In the genomic region with DNA sequence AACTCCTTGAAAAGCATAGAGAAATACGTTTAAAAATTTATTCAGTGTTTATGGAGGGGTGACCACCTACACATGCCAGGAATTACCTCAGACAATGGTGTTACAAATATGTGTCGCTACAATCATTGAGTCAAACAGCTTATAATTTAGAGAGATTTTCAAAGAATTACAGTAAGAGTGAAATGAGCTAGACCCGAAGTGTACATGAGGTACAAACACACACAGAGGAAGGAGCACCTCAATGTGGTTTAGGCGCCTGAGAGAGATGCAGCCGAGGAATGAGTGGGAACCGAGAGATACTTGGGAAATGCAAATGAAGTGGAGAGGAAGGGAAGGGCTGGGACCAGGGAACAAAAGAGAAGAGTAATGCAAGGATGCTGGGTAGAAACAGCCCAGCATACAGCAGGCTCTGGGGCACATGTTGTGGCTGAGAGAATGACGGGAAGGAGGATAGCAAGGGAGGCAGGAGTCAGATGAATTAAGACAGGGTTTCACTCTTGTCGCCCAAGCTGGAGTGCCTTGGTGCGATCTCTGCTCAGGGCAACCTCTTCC, we compare ENCODE assay signal across 25 cellular contexts. TPM values are rescaled to one million over a fixed set of nuclear protein-coding genes. Genes with fewer than 3 reads are reported as not detected.
DNase-seq lines count a peak whose midpoint lies in the region; ATAC-seq and TF ChIP-seq lines count a peak whose summit lies in the region.
"Had no signal": no experiment of that assay in that cellular context is flagged by ENCODE, and none has a peak within 500 bp of the region (broad histone marks: within the 10 kb centered on the region; RNA-seq: fewer than 3 reads in every experiment).

No MANE protein-coding gene starts in this region.

- H3K36me3 ChIP-seq in Panc1 (ENCODE audit: control insufficient read depth, insufficient read depth, low read length) (peaks cover 21% of the 10 kb centered on the region; the same call in 1 of the 2 replicates), mesenchymal stem cell (ENCODE audit: control insufficient read depth in 1 of 2, insufficient read depth in 2 of 2, low read depth in 1 of 2, low read length in 2 of 2) (peaks cover 21 to 45% of the 10 kb centered on the region in 2 experiments)

- peak overlapping the region in 1 of 2 experiments; percentile 31 for H2BK12ac ChIP-seq in mesenchymal stem cell (ENCODE audit: low read length in 2 of 2)

- no peak overlapping the region for H3K4me3 ChIP-seq in Panc1 (ENCODE audit: low read depth in 2 of 2, low read length in 2 of 2)
- no peak overlapping the region for H3K4me3 ChIP-seq in mesenchymal stem cell (ENCODE audit: insufficient read depth in 1 of 2, low read depth in 1 of 2, low read length in 2 of 2)
- H3K4me3 ChIP-seq: mucosa of descending colon, pancreas, smooth muscle cell had no signal

- no peak overlapping the region for H2AFZ ChIP-seq in mesenchymal stem cell (ENCODE audit: low read depth, low read length)

- in situ Hi-C loops in Panc1 (cut with HindIII; ENCODE audit: low pct_unique_long_range_greater_than_20kb, low sequenced_read_pairs), result no loop called here

- peak overlapping the region; percentile 86 for H3K27ac ChIP-seq in Panc1 (ENCODE audit: low read length)
- H3K27ac ChIP-seq in mesenchymal stem cell (ENCODE audit: low read length, poor library complexity, severe bottlenecking), result no peak overlapping the region
- H3K27ac ChIP-seq: pancreas had no signal

- no peak overlapping the region for H3K4ac ChIP-seq in mesenchymal stem cell (ENCODE audit: low read depth in 1 of 2, low read length in 2 of 2)

- no peak overlapping the region for H3K4me3 Mint-ChIP-seq in activated naive CD8-positive, alpha-beta T cell treated with anti-CD3 and anti-CD28 coated beads, Interleukin-2, amount 10 ng/mL, durations not matched to agents 7 days and 5 days
- no peak overlapping the region for H3K4me3 Mint-ChIP-seq in activated naive CD8-positive, alpha-beta T cell treated with anti-CD3 and anti-CD28 coated beads for 36 hours
- H3K4me3 Mint-ChIP-seq in activated T-helper 17 cell treated with anti-CD3 and anti-CD28 coated beads, Interleukin-2, amount 50 U/mL, for 72 hours, result peak overlapping the region; percentile 6
- H3K4me3 Mint-ChIP-seq: activated CD4-positive, alpha-beta T cell treated with anti-CD3 and anti-CD28 coated beads, Interleukin-2, amount 10 ng/mL, durations not matched to agents 7 days and 5 days had no signal

- H2BK120ac ChIP-seq in mesenchymal stem cell (ENCODE audit: low read depth, low read length), result no peak overlapping the region

- H3K27me3 ChIP-seq in Panc1 (ENCODE audit: control insufficient read depth, insufficient read depth, low read length) (no peaks in the 10 kb centered on the region), mesenchymal stem cell (ENCODE audit: control insufficient read depth in 1 of 2, insufficient read depth in 1 of 2, low read length in 2 of 2) (no peaks in the 10 kb centered on the region)
- H3K27me3 ChIP-seq: BE2C, pancreas had no signal

- no TSS peak for BruUV-seq in Panc1 (replicated peaks; lab: Mats Ljungman, UMichigan)

- H2BK5ac ChIP-seq in mesenchymal stem cell (ENCODE audit: low read depth, low read length, poor library complexity, severe bottlenecking), result no peak overlapping the region

- no peak overlapping the region for H4K91ac ChIP-seq in mesenchymal stem cell (ENCODE audit: low read length)

- peak overlapping the region; percentile 35 for H3K27ac Mint-ChIP-seq in activated naive CD8-positive, alpha-beta T cell treated with anti-CD3 and anti-CD28 coated beads, Interleukin-2, amount 10 ng/mL, durations not matched to agents 7 days and 5 days
- no peak overlapping the region for H3K27ac Mint-ChIP-seq in activated naive CD8-positive, alpha-beta T cell treated with anti-CD3 and anti-CD28 coated beads for 36 hours
- peak overlapping the region; percentile 50 for H3K27ac Mint-ChIP-seq in activated T-helper 17 cell treated with anti-CD3 and anti-CD28 coated beads, Interleukin-2, amount 50 U/mL, for 72 hours
- H3K27ac Mint-ChIP-seq: activated CD4-positive, alpha-beta T cell treated with anti-CD3 and anti-CD28 coated beads, Interleukin-2, amount 10 ng/mL, durations not matched to agents 7 days and 5 days had no signal

- H2AK5ac ChIP-seq in mesenchymal stem cell (ENCODE audit: low read length, severe bottlenecking), result peak overlapping the region; percentile 21

- no peak for TF ChIP-seq CTCF in Panc1 (IDR thresholded peaks at IDR 0.05)

- no peak overlapping the region for H3K23ac ChIP-seq in mesenchymal stem cell (ENCODE audit: low read length in 2 of 2)

- no peak overlapping the region for H3K4me2 ChIP-seq in mesenchymal stem cell (ENCODE audit: low read length, poor library complexity, severe bottlenecking)
- H3K4me2 ChIP-seq: SK-N-SH, smooth muscle cell had no signal

- WGBS in mesenchymal stem cell, result 88% methylated on average over 9 of the region's 9 CpGs

- H3K9me3 ChIP-seq in Panc1 (ENCODE audit: control insufficient read depth, insufficient read depth, low read depth, low read length) (no peaks in the 10 kb centered on the region), mesenchymal stem cell (ENCODE audit: control insufficient read depth, low read length) (no peaks in the 10 kb centered on the region)
- H3K9me3 ChIP-seq: BE2C, mucosa of descending colon, pancreas, SK-N-SH had no signal

- H3K4me1 Mint-ChIP-seq in activated naive CD8-positive, alpha-beta T cell treated with anti-CD3 and anti-CD28 coated beads, Interleukin-2, amount 10 ng/mL, durations not matched to agents 7 days and 5 days, result peaks cover 5% of the 10 kb centered on the region
- H3K4me1 Mint-ChIP-seq in activated naive CD8-positive, alpha-beta T cell treated with anti-CD3 and anti-CD28 coated beads for 36 hours, result peaks cover 14% of the 10 kb centered on the region
- H3K4me1 Mint-ChIP-seq in activated T-helper 17 cell treated with anti-CD3 and anti-CD28 coated beads, Interleukin-2, amount 50 U/mL, for 72 hours, result peaks cover 33% of the 10 kb centered on the region

- H3K14ac ChIP-seq in mesenchymal stem cell (ENCODE audit: low read length in 2 of 2), result no peak overlapping the region

- peaks cover 11% of the 10 kb centered on the region for H3K9me3 Mint-ChIP-seq in activated naive CD8-positive, alpha-beta T cell treated with anti-CD3 and anti-CD28 coated beads, Interleukin-2, amount 10 ng/mL, durations not matched to agents 7 days and 5 days
- H3K9me3 Mint-ChIP-seq in activated naive CD8-positive, alpha-beta T cell treated with anti-CD3 and anti-CD28 coated beads for 36 hours, result peaks cover 12% of the 10 kb centered on the region
- peaks cover 6% of the 10 kb centered on the region for H3K9me3 Mint-ChIP-seq in activated T-helper 17 cell treated with anti-CD3 and anti-CD28 coated beads, Interleukin-2, amount 50 U/mL, for 72 hours

- no peak for ATAC-seq in activated naive CD8-positive, alpha-beta T cell treated with anti-CD3 and anti-CD28 coated beads, Interleukin-2, amount 10 ng/mL, durations not matched to agents 7 days and 5 days (ENCODE audit: low read depth)
- no peak for ATAC-seq in Panc1
- peak; percentile 81 for ATAC-seq in activated T-helper 17 cell treated with anti-CD3 and anti-CD28 coated beads, Interleukin-2, amount 50 U/mL, for 72 hours (replicated peaks)
- ATAC-seq: mucosa of descending colon, pancreas had no signal

- no peak overlapping the region for H3K18ac ChIP-seq in mesenchymal stem cell (ENCODE audit: low read depth in 1 of 2, low read length in 2 of 2)

- H3K9ac ChIP-seq in mesenchymal stem cell (ENCODE audit: low read length), result no peak overlapping the region
- H3K9ac ChIP-seq: SK-N-SH had no signal

- intact Hi-C loops in Panc1 (cut with micrococcal nuclease; ENCODE audit: unreplicated experiment), result no loop called here

- CTCF ChIA-PET in Panc1 (lab: Charles Lee), result no interaction called here

- peaks cover 52% of the 10 kb centered on the region for H3K4me1 ChIP-seq in Panc1 (ENCODE audit: control insufficient read depth, insufficient read depth, low read length)
- H3K4me1 ChIP-seq in mesenchymal stem cell (ENCODE audit: control insufficient read depth, insufficient read depth, low read depth, low read length), result peaks cover 7% of the 10 kb centered on the region
- H3K4me1 ChIP-seq: BE2C had no signal

- H3K27me3 Mint-ChIP-seq in activated naive CD8-positive, alpha-beta T cell treated with anti-CD3 and anti-CD28 coated beads, Interleukin-2, amount 10 ng/mL, durations not matched to agents 7 days and 5 days, result no peaks in the 10 kb centered on the region
- no peaks in the 10 kb centered on the region for H3K27me3 Mint-ChIP-seq in activated naive CD8-positive, alpha-beta T cell treated with anti-CD3 and anti-CD28 coated beads for 36 hours
- no peaks in the 10 kb centered on the region for H3K27me3 Mint-ChIP-seq in activated T-helper 17 cell treated with anti-CD3 and anti-CD28 coated beads, Interleukin-2, amount 50 U/mL, for 72 hours
- H3K27me3 Mint-ChIP-seq: activated CD4-positive, alpha-beta T cell treated with anti-CD3 and anti-CD28 coated beads, Interleukin-2, amount 10 ng/mL, durations not matched to agents 7 days and 5 days had no signal

- POLR2A ChIA-PET in activated naive CD8-positive, alpha-beta T cell treated with anti-CD3 and anti-CD28 coated beads, Interleukin-2, amount 10 ng/mL, durations not matched to agents 7 days and 5 days (lab: Charles Lee), result no interaction called here
- POLR2A ChIA-PET in Panc1 (lab: Charles Lee), result no interaction called here

- peaks cover 18% of the 10 kb centered on the region for H3K79me1 ChIP-seq in mesenchymal stem cell (replicated peaks; ENCODE audit: low read length, poor library complexity, severe bottlenecking)

- H2BK15ac ChIP-seq in mesenchymal stem cell (ENCODE audit: low read depth, poor library complexity, severe bottlenecking), result no peak overlapping the region

- H4K8ac ChIP-seq in mesenchymal stem cell (ENCODE audit: low read length), result no peak overlapping the region

- no peak for DNase-seq in activated naive CD8-positive, alpha-beta T cell treated with anti-CD3 and anti-CD28 coated beads, Interleukin-2, amount 10 ng/mL, durations not matched to agents 7 days and 5 days
- DNase-seq in activated naive CD8-positive, alpha-beta T cell treated with anti-CD3 and anti-CD28 coated beads for 36 hours, result no peak
- DNase-seq in Panc1 (ENCODE audit: low read depth, low spot score), result no peak
- no peak for DNase-seq in mesenchymal stem cell
- DNase-seq in stimulated activated CD4-positive, alpha-beta T cell treated with anti-CD3 and anti-CD28 coated beads, Interleukin-2, amount 100 ng/mL, for 24 hours, result no peak
- no peak for DNase-seq in NCI-H2081 treated with DMSO at 0.1 percent for 48 hours (lab: John Stamatoyannopoulos, UW)
- no peak for DNase-seq in MV-4-11 (lab: John Stamatoyannopoulos, UW)
- DNase-seq: ACHN; activated CD4-positive, alpha-beta T cell treated with anti-CD3 and anti-CD28 coated beads, Interleukin-2, amount 10 ng/mL, durations not matched to agents 7 days and 5 days; activated naive CD4-positive, alpha-beta T cell; amniotic stem cell; BE2C; DMS53; effector CD4-positive, alpha-beta T cell; erythroblast; glutamatergic neuron; HCEC 1CT; mucosa of descending colon; NCI-H2029; NCI-H2227 treated with DMSO at 0.1 percent for 48 hours; pancreas; retina; SK-N-SH had no signal

- peaks cover 53% of the 10 kb centered on the region for H3K36me3 Mint-ChIP-seq in activated naive CD8-positive, alpha-beta T cell treated with anti-CD3 and anti-CD28 coated beads, Interleukin-2, amount 10 ng/mL, durations not matched to agents 7 days and 5 days
- peaks cover 64% of the 10 kb centered on the region for H3K36me3 Mint-ChIP-seq in activated naive CD8-positive, alpha-beta T cell treated with anti-CD3 and anti-CD28 coated beads for 36 hours
- H3K36me3 Mint-ChIP-seq in activated T-helper 17 cell treated with anti-CD3 and anti-CD28 coated beads, Interleukin-2, amount 50 U/mL, for 72 hours (ENCODE audit: low read depth), result peaks cover 86% of the 10 kb centered on the region

RNA-seq across cellular contexts. Expression of gene EEF1E1, which starts 15.5 kb away (rescaled TPM):
- total RNA-seq in activated naive CD8-positive, alpha-beta T cell treated with anti-CD3 and anti-CD28 coated beads, Interleukin-2, amount 10 ng/mL, durations not matched to agents 7 days and 5 days, result 10 to 100 TPM; 26.0 to 26.7 TPM
- total RNA-seq in activated naive CD8-positive, alpha-beta T cell treated with anti-CD3 and anti-CD28 coated beads for 36 hours, result 10 to 100 TPM; 92.0 to 92.6 TPM
- total RNA-seq in Panc1 (2021; ENCODE audit: unreplicated experiment), result 59.5 TPM
- polyA plus RNA-seq in Panc1 (2012; ENCODE audit: insufficient read length), result 34.1 TPM
- total RNA-seq in activated T-helper 17 cell treated with anti-CD3 and anti-CD28 coated beads, Interleukin-2, amount 50 U/mL, for 72 hours, result 10 to 100 TPM; 31.3 to 73.9 TPM
- 35.3 TPM for polyA plus RNA-seq in mesenchymal stem cell (2013, experiment 1 of 2)
- polyA plus RNA-seq in mesenchymal stem cell (2013, experiment 2 of 2), result 41.3 TPM

RNA-seq across cellular contexts. Expression of gene BLOC1S5, which starts 22.6 kb away (rescaled TPM):
- 10 to 100 TPM; 17.1 to 25.9 TPM for total RNA-seq in activated naive CD8-positive, alpha-beta T cell treated with anti-CD3 and anti-CD28 coated beads, Interleukin-2, amount 10 ng/mL, durations not matched to agents 7 days and 5 days
- total RNA-seq in activated naive CD8-positive, alpha-beta T cell treated with anti-CD3 and anti-CD28 coated beads for 36 hours, result 10 to 100 TPM; 20.5 to 24.4 TPM
- 11.8 TPM for total RNA-seq in Panc1 (2021; ENCODE audit: unreplicated experiment)
- polyA plus RNA-seq in Panc1 (2012; ENCODE audit: insufficient read length), result 10.7 TPM
- 10 to 100 TPM; 18.7 to 22.7 TPM for total RNA-seq in activated T-helper 17 cell treated with anti-CD3 and anti-CD28 coated beads, Interleukin-2, amount 50 U/mL, for 72 hours
- 8.1 TPM for polyA plus RNA-seq in mesenchymal stem cell (2013, experiment 1 of 2)
- 8.3 TPM for polyA plus RNA-seq in mesenchymal stem cell (2013, experiment 2 of 2)
